In genomic region chr7:123643495-123644428, GRCh38 we compare ENCODE assay signal across 1 cellular context.
TF ChIP-seq lines count a peak whose summit lies in the region.

No MANE protein-coding gene starts in this region.

TF ChIP-seq in HEK293, 187 proteins besides CTCF, POLR2A, EP300 and RAD21 (continued from another document and continues in another):
- TF ChIP-seq ZNF677 (tag by site-specific recombination; IDR thresholded peaks at IDR 0.05) (no peak), ZBTB44 (tag by site-specific recombination; IDR thresholded peaks at IDR 0.05) (no peak), ZXDB (tag by site-specific recombination; IDR thresholded peaks at IDR 0.05) (peak; percentile 81), ZNF768 (tag by site-specific recombination; IDR thresholded peaks at IDR 0.05) (no peak), BCL6B (tag by site-specific recombination; IDR thresholded peaks at IDR 0.05) (0 out of 2 replicates have a peak, but pooled peaks have one; percentile 42), ZNF223 (tag by site-specific recombination; IDR thresholded peaks at IDR 0.05) (no peak), ZNF398 (tag by site-specific recombination; IDR thresholded peaks at IDR 0.05) (peak; percentile 40; the same call in 1 of the 2 replicates), ZNF280D (tag by site-specific recombination; IDR thresholded peaks at IDR 0.05) (no peak), YY2 (tag by site-specific recombination; IDR thresholded peaks at IDR 0.05) (peak; percentile 34; the same call in 1 of the 2 replicates), ZNF777 (tag by site-specific recombination; IDR thresholded peaks at IDR 0.05; ENCODE audit: borderline replicate concordance) (no peak), ZBTB48 (tag by site-specific recombination; IDR thresholded peaks at IDR 0.05) (peak; percentile 87), ZIC2 (tag by site-specific recombination; IDR thresholded peaks at IDR 0.05) (peak; percentile 50; the same call in 1 of the 2 replicates), ZNF202 (tag by site-specific recombination; IDR thresholded peaks at IDR 0.05; ENCODE audit: borderline replicate concordance) (no peak), ZNF548 (tag by site-specific recombination; IDR thresholded peaks at IDR 0.05) (no peak), SALL2 (tag by site-specific recombination; IDR thresholded peaks at IDR 0.05; ENCODE audit: borderline replicate concordance) (no peak), ZNF514 (tag by site-specific recombination; IDR thresholded peaks at IDR 0.05) (no peak), HOXD13 (CRISPR knock-in tag; IDR thresholded peaks at IDR 0.05; ENCODE audit: borderline replicate concordance) (peak; percentile 68; the same call in 1 of the 2 replicates), ZNF184 (tag by site-specific recombination; IDR thresholded peaks at IDR 0.05) (0 out of 2 replicates have a peak, but pooled peaks have one; percentile 47), ZNF501 (tag by site-specific recombination; IDR thresholded peaks at IDR 0.05) (no peak), PRDM2 (tag by site-specific recombination; IDR thresholded peaks at IDR 0.05; ENCODE audit: borderline replicate concordance) (no peak), GFI1B (tag by site-specific recombination; IDR thresholded peaks at IDR 0.05) (0 out of 2 replicates have a peak, but pooled peaks have one; percentile 16), ZNF707 (tag by site-specific recombination; IDR thresholded peaks at IDR 0.05) (no peak), ZNF280C (tag by site-specific recombination; IDR thresholded peaks at IDR 0.05) (no peak), ZSCAN30 (tag by site-specific recombination; IDR thresholded peaks at IDR 0.05) (peak; percentile 70; the same call in 1 of the 2 replicates), ZNF830 (tag by site-specific recombination; IDR thresholded peaks at IDR 0.05; ENCODE audit: low read depth) (no peak), ZNF274 (IDR thresholded peaks at IDR 0.05; ENCODE audit: low read length) (no peak), ZNF274 (tag by site-specific recombination; IDR thresholded peaks at IDR 0.05; ENCODE audit: borderline replicate concordance) (no peak), ZNF544 (tag by site-specific recombination; IDR thresholded peaks at IDR 0.05) (no peak), ZNF16 (tag by site-specific recombination; IDR thresholded peaks at IDR 0.05; ENCODE audit: low read depth) (no peak), ZNF175 (tag by site-specific recombination; IDR thresholded peaks at IDR 0.05) (no peak), ZFP37 (tag by site-specific recombination; IDR thresholded peaks at IDR 0.05) (peak; percentile 57; the same call in 1 of the 2 replicates), ZNF510 (tag by site-specific recombination; IDR thresholded peaks at IDR 0.05; ENCODE audit: insufficient replicate concordance) (no peak), HIC1 (tag by site-specific recombination; IDR thresholded peaks at IDR 0.05) (peak; percentile 36; the same call in 1 of the 2 replicates), ZNF624 (tag by site-specific recombination; IDR thresholded peaks at IDR 0.05) (no peak), ZNF560 (tag by site-specific recombination; IDR thresholded peaks at IDR 0.05; ENCODE audit: borderline replicate concordance) (no peak), REPIN1 (tag by site-specific recombination; IDR thresholded peaks at IDR 0.05; ENCODE audit: low read depth) (no peak), KLF17 (tag by site-specific recombination; IDR thresholded peaks at IDR 0.05) (no peak), ZNF174 (tag by site-specific recombination; IDR thresholded peaks at IDR 0.05) (no peak), ZNF391 (tag by site-specific recombination; IDR thresholded peaks at IDR 0.05; ENCODE audit: borderline replicate concordance, low read depth) (no peak; the same call in 1 of the 2 replicates), ZNF114 (tag by site-specific recombination; IDR thresholded peaks at IDR 0.05) (no peak), ZNF48 (tag by site-specific recombination; IDR thresholded peaks at IDR 0.05) (no peak), ZNF157 (tag by site-specific recombination; IDR thresholded peaks at IDR 0.05) (no peak)
